Comparison of ENCODE assay signal across 13 cellular contexts in genomic region chr6:56962451-56962850, GRCh38. TPM values are rescaled to one million over a fixed set of nuclear protein-coding genes. Genes with fewer than 3 reads are reported as not detected.
"Had no signal": no experiment of that assay in that cellular context is flagged by ENCODE, and none has a peak within 500 bp of the region (broad histone marks: within the 10 kb centered on the region; RNA-seq: fewer than 3 reads in every experiment).

No MANE protein-coding gene starts in this region.

- ATAC-seq: psoas muscle, right lobe of liver had no signal

- H3K9me3 ChIP-seq: psoas muscle, right lobe of liver, spleen had no signal

- H3K4me1 ChIP-seq: psoas muscle, right lobe of liver, spleen had no signal

- H3K4me3 ChIP-seq: psoas muscle, right lobe of liver, spleen had no signal

- DNase-seq: activated CD4-positive, alpha-beta T cell treated with anti-CD3 and anti-CD28 coated beads, Interleukin-2, amount 50 U/mL, for 4 hours; activated CD4-positive, CD25-positive, alpha-beta regulatory T cell treated with anti-CD3 and anti-CD28 coated beads, Interleukin-2, amount 50 U/mL, for 72 hours; activated naive CD4-positive, alpha-beta T cell; activated naive CD8-positive, alpha-beta T cell treated with anti-CD3 and anti-CD28 coated beads, Interleukin-2, amount 10 ng/mL, durations not matched to agents 7 days and 5 days; activated T-cell treated with anti-CD3 and anti-CD28 coated beads for 4 hours; anterior cingulate cortex; midbrain; psoas muscle; right lobe of liver; spleen; stimulated activated naive CD8-positive, alpha-beta T cell treated with anti-CD3 and anti-CD28 coated beads, Interleukin-15, amount 100 ng/mL, for 72 hours had no signal

- H3K27me3 ChIP-seq: right lobe of liver had no signal

- H3K36me3 ChIP-seq: right lobe of liver, spleen had no signal

- H3K27ac ChIP-seq: epithelial cell of prostate, psoas muscle, right lobe of liver, spleen had no signal

RNA-seq across cellular contexts. Expression of gene BEND6, which starts 7.5 kb away (rescaled TPM):
- total RNA-seq: activated naive CD8-positive, alpha-beta T cell treated with anti-CD3 and anti-CD28 coated beads, Interleukin-2, amount 10 ng/mL, durations not matched to agents 7 days and 5 days; lung microvascular endothelial cell; right lobe of liver had no signal
